Comparison of ENCODE assay signal across 8 cellular contexts in genomic region chr17:7021993-7022778, GRCh38. TPM values are rescaled to one million over a fixed set of nuclear protein-coding genes. Genes with fewer than 3 reads are reported as not detected.
DNase-seq lines count a peak whose midpoint lies in the region; ATAC-seq and TF ChIP-seq lines count a peak whose summit lies in the region.

No MANE protein-coding gene starts in this region.

- H3K27me3 Mint-ChIP-seq in CD14-positive monocyte (ENCODE audit: low read depth in 3 of 3) = peaks cover 26 to 35% (median 33%) of the 10 kb centered on the region in 3 donors
- peaks cover 15% of the 10 kb centered on the region for H3K27me3 Mint-ChIP-seq in osteocyte (ENCODE audit: unreplicated experiment)
- H3K27me3 Mint-ChIP-seq in type B pancreatic cell = peaks cover 55% of the 10 kb centered on the region

- H3K27ac Mint-ChIP-seq in CD14-positive monocyte = peak overlapping the region in 5 of 7 donors; percentile 26 to 84 (median 75)
- H3K27ac Mint-ChIP-seq in osteocyte (ENCODE audit: unreplicated experiment) = no peak overlapping the region
- H3K27ac Mint-ChIP-seq in type B pancreatic cell = no peak overlapping the region

- ATAC-seq in GM19372 (IDR thresholded peaks at IDR 0.05; ENCODE audit: low read depth, unreplicated experiment) = peak; percentile 54
- ATAC-seq in RWPE2 (ENCODE audit: low read depth) = peak; percentile 61

- peak; percentile 98 for TF ChIP-seq CTCF in CD14-positive monocyte (IDR thresholded peaks at IDR 0.05)
- peak; percentile 93 for TF ChIP-seq CTCF in RWPE2 (IDR thresholded peaks at IDR 0.05; ENCODE audit: poor library complexity, severe bottlenecking)
- TF ChIP-seq CTCF in osteocyte (IDR thresholded peaks at IDR 0.05) = peak; percentile 95
- TF ChIP-seq CTCF in type B pancreatic cell (conservative IDR thresholded peaks at IDR 0.05) = peak; percentile 96

- DNase-seq in CD14-positive monocyte (ENCODE audit: low spot score) (no peak), RWPE2 (ENCODE audit: low spot score) (no peak), glomerular visceral epithelial cell (ENCODE audit: extremely low spot score) (peak; percentile 68), osteocyte (ENCODE audit: extremely low spot score, unreplicated experiment) (peak; percentile 93), type B pancreatic cell (ENCODE audit: extremely low spot score, unreplicated experiment) (peak; percentile 84)
- peak; percentile 80 for DNase-seq in activated naive CD4-positive, alpha-beta T cell treated with Interleukin-2 at 50 U/mL for 16 hours

- intact Hi-C loops in CD14-positive monocyte (cut with micrococcal nuclease) = loop anchor here (5.0 kb wide), 1 partner anchor 110 kb away; no protein-coding TSS in a partner anchor

- peak overlapping the region; percentile 62 for H3K4me3 ChIP-seq in HUES6 (ENCODE audit: low read depth, low read length)
- no peak overlapping the region for H3K4me3 ChIP-seq in RWPE2 (ENCODE audit: severe bottlenecking)

- H3K36me3 ChIP-seq in HUES6 (ENCODE audit: control insufficient read depth, insufficient read depth, low read length) (peaks cover 6% of the 10 kb centered on the region), RWPE2 (ENCODE audit: low read depth) (no peaks in the 10 kb centered on the region)

- H3K36me3 Mint-ChIP-seq in CD14-positive monocyte (peaks cover 8% of the 10 kb centered on the region in 2 donors), osteocyte (ENCODE audit: unreplicated experiment) (peaks cover 4% of the 10 kb centered on the region), type B pancreatic cell (no peaks in the 10 kb centered on the region)

- H3K9me3 Mint-ChIP-seq in CD14-positive monocyte (peaks cover 0 to 6% (median 0%) of the 10 kb centered on the region in 7 donors), osteocyte (ENCODE audit: unreplicated experiment) (no peaks in the 10 kb centered on the region), type B pancreatic cell (no peaks in the 10 kb centered on the region)

- H3K27ac ChIP-seq in HUES6 (ENCODE audit: low read depth, low read length) (no peak overlapping the region), RWPE2 (ENCODE audit: poor library complexity, severe bottlenecking) (no peak overlapping the region)

- peak overlapping the region; percentile 78 to 91 for H3K4me3 Mint-ChIP-seq in CD14-positive monocyte
- peak overlapping the region; percentile 47 for H3K4me3 Mint-ChIP-seq in osteocyte (ENCODE audit: unreplicated experiment)
- peak overlapping the region; percentile 36 for H3K4me3 Mint-ChIP-seq in type B pancreatic cell

- H3K9me3 ChIP-seq in HUES6 (ENCODE audit: control insufficient read depth, insufficient read depth, low read depth, low read length) = no peaks in the 10 kb centered on the region
- no peaks in the 10 kb centered on the region for H3K9me3 ChIP-seq in RWPE2 (ENCODE audit: severe bottlenecking)

- H3K4me1 Mint-ChIP-seq in CD14-positive monocyte (peaks cover 38% of the 10 kb centered on the region), osteocyte (ENCODE audit: unreplicated experiment) (peaks cover 24% of the 10 kb centered on the region), type B pancreatic cell (ENCODE audit: unreplicated experiment) (no peaks in the 10 kb centered on the region)

- H3K9ac ChIP-seq in HUES6 (ENCODE audit: low read length) = peak overlapping the region; percentile 40

- H3K27me3 ChIP-seq in HUES6 (ENCODE audit: control insufficient read depth, insufficient read depth, low read length) = peaks cover 40% of the 10 kb centered on the region
- no peaks in the 10 kb centered on the region for H3K27me3 ChIP-seq in RWPE2 (ENCODE audit: insufficient read depth, poor library complexity, severe bottlenecking)

- peaks cover 22% of the 10 kb centered on the region for H3K4me1 ChIP-seq in HUES6 (ENCODE audit: control insufficient read depth, insufficient read depth, low read length)
- no peaks in the 10 kb centered on the region for H3K4me1 ChIP-seq in RWPE2 (ENCODE audit: insufficient read depth, poor library complexity, severe bottlenecking)

RNA-seq across cellular contexts. Expression of gene BCL6B, which starts 0.7 kb away (rescaled TPM):
- polyA plus RNA-seq in CD14-positive monocyte = under 1 TPM in 1 of 2 donors, not detected in 1; 0.06 TPM
- total RNA-seq in osteocyte (not detected in 2 replicates), type B pancreatic cell (ENCODE audit: low replicate concordance) (not detected in 2 replicates)

RNA-seq across cellular contexts. Expression of gene RNASEK, which starts 9.8 kb away (rescaled TPM):
- 1,000 to 10,000 TPM; 1,057 to 1,383 TPM for polyA plus RNA-seq in CD14-positive monocyte
- total RNA-seq in osteocyte (255 and 269 TPM in 2 replicates), type B pancreatic cell (ENCODE audit: low replicate concordance) (176 and 208 TPM in 2 replicates)

RNA-seq across cellular contexts. Expression of gene SLC16A13, which starts 13.6 kb away (rescaled TPM):
- polyA plus RNA-seq in CD14-positive monocyte = 1 to 10 TPM in 1 of 2 donors, under 1 TPM in 1; 0.93 to 2.2 TPM
- total RNA-seq in osteocyte (4.4 and 7.9 TPM in 2 replicates), type B pancreatic cell (ENCODE audit: low replicate concordance) (13.5 and 15.5 TPM in 2 replicates)

RNA-seq across cellular contexts. Expression of gene SLC16A11, which starts 21.7 kb away (rescaled TPM):
- polyA plus RNA-seq in CD14-positive monocyte = not detected
- total RNA-seq in osteocyte = 0.57 and 0.75 TPM in 2 replicates
- 3.9 and 10.5 TPM in 2 replicates for total RNA-seq in type B pancreatic cell (ENCODE audit: low replicate concordance)

RNA-seq across cellular contexts. Expression of gene ALOX12, which starts 26.3 kb away (rescaled TPM):
- polyA plus RNA-seq in CD14-positive monocyte = 1 to 10 TPM in 1 of 2 donors, under 1 TPM in 1; 0.29 to 1.2 TPM
- not detected in 2 replicates for total RNA-seq in osteocyte
- 0.34 and 2.1 TPM in 2 replicates for total RNA-seq in type B pancreatic cell (ENCODE audit: low replicate concordance)

Comparison
In these comparisons a context has a peak if more than half of its experiments do, and no peak if none do; other contexts are left out.
1. DNase-seq: peak in activated naive CD4-positive, alpha-beta T cell treated with Interleukin-2 at 50 U/mL for 16 hours (single experiment), glomerular visceral epithelial cell (single experiment), osteocyte (single experiment) and type B pancreatic cell (single experiment); none in CD14-positive monocyte (single experiment) and RWPE2 (single experiment).
2. H3K27ac Mint-ChIP-seq: peak in CD14-positive monocyte (5 of 7); none in osteocyte (single experiment) and type B pancreatic cell (single experiment).
3. Peak in every context shown above with its lines, with median percentiles within 50 percentile points of each other: H3K4me3 Mint-ChIP-seq and CTCF ChIP-seq.